17 cellular contexts compared by ENCODE assay signal in the genomic region with DNA sequence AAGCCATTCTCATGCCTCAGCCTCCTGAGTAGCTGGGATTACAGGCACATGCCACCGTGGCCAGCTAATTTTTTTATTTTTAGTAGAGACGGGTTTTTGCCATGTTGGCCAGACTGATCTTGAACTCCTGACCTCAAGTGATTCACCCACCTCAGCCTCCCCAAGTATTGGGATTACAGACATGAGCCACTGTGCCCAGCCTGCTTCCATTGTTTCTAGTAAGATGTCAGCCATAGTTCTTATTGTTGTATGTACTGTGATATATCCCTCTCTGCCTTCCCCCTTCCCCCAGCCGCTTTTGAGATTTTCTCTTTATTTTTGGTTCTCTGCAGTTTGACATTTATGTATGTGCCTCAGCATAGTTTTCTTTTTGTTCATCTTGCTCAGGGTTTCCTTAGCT.
DNase-seq lines count a peak whose midpoint lies in the region; ATAC-seq lines count a peak whose summit lies in the region.
"Had no signal": no experiment of that assay in that cellular context is flagged by ENCODE, and none has a peak within 500 bp of the region (broad histone marks: within the 10 kb centered on the region; RNA-seq: fewer than 3 reads in every experiment).

No MANE protein-coding gene starts in this region.

- no peak overlapping the region for H3K27ac Mint-ChIP-seq in stimulated activated memory B cell treated with anti-CD40 and anti-IgM and Interleukin-4, amounts not matched to agents 10 μg/mL and 1 μg/mL and 100 μg/mL, for 72 hours

- H3K4me1 Mint-ChIP-seq in stimulated activated memory B cell treated with anti-CD40 and anti-IgM and Interleukin-4, amounts not matched to agents 10 μg/mL and 1 μg/mL and 100 μg/mL, for 72 hours: no peaks in the 10 kb centered on the region

- H3K27me3 Mint-ChIP-seq in stimulated activated memory B cell treated with anti-CD40 and anti-IgM and Interleukin-4, amounts not matched to agents 10 μg/mL and 1 μg/mL and 100 μg/mL, for 72 hours: peaks cover 23% of the 10 kb centered on the region

- no peak overlapping the region for H4K12ac ChIP-seq in trophoblast cell (ENCODE audit: low read depth, low read length)

- no peaks in the 10 kb centered on the region for H3K79me1 ChIP-seq in trophoblast cell (ENCODE audit: low read length)

- peaks cover 8% of the 10 kb centered on the region for H3K9me3 Mint-ChIP-seq in stimulated activated memory B cell treated with anti-CD40 and anti-IgM and Interleukin-4, amounts not matched to agents 10 μg/mL and 1 μg/mL and 100 μg/mL, for 72 hours

- H3K4me3 ChIP-seq in GM23248 (no peak overlapping the region), trophoblast cell (ENCODE audit: low read depth, low read length) (no peak overlapping the region)
- H3K4me3 ChIP-seq: SK-N-MC had no signal

- no peaks in the 10 kb centered on the region for H4K20me1 ChIP-seq in GM23248 (ENCODE audit: insufficient read depth)

- H3K36me3 Mint-ChIP-seq in stimulated activated memory B cell treated with anti-CD40 and anti-IgM and Interleukin-4, amounts not matched to agents 10 μg/mL and 1 μg/mL and 100 μg/mL, for 72 hours: peaks cover 7% of the 10 kb centered on the region

- H3K14ac ChIP-seq in trophoblast cell (ENCODE audit: low read length): no peak overlapping the region

- no peak overlapping the region for H2BK5ac ChIP-seq in trophoblast cell (ENCODE audit: low read depth, low read length, poor library complexity)

- peaks cover 12% of the 10 kb centered on the region; the same call in 1 of the 2 replicates for H3F3A ChIP-seq in GM23248 (ENCODE audit: insufficient read depth)

- H3K4ac ChIP-seq in trophoblast cell (ENCODE audit: low read depth, low read length): no peak overlapping the region

- no peak overlapping the region for H3K4me3 Mint-ChIP-seq in stimulated activated memory B cell treated with anti-CD40 and anti-IgM and Interleukin-4, amounts not matched to agents 10 μg/mL and 1 μg/mL and 100 μg/mL, for 72 hours

- no peak overlapping the region for H2BK12ac ChIP-seq in trophoblast cell (ENCODE audit: low read length)

- H3K36me3 ChIP-seq in GM23248 (ENCODE audit: low read depth) (no peaks in the 10 kb centered on the region), trophoblast cell (ENCODE audit: control insufficient read depth in 1 of 2, insufficient read depth in 2 of 2, low read length in 2 of 2) (no peaks in the 10 kb centered on the region)

- no peak overlapping the region for H4K8ac ChIP-seq in trophoblast cell (ENCODE audit: low read depth, low read length)

- WGBS in GM23248 (ENCODE audit: low coverage in 1 of 2, low lambda C conversion rate in 2 of 2, missing lambda C conversion rate in 2 of 2), 2 experiments: 69 to 81% methylated on average over 3 of the region's 3 CpGs
- WGBS in trophoblast cell (ENCODE audit: extremely low coverage, insufficient coverage, insufficient read length): no CpG with 5 or more reads among the region's 3 CpGs

- H2AFZ ChIP-seq in GM23248: no peak overlapping the region
- H2AFZ ChIP-seq in trophoblast cell (ENCODE audit: insufficient read depth, low read length, poor library complexity): no peak overlapping the region

- no peak overlapping the region for H3K4me2 ChIP-seq in GM23248 (ENCODE audit: unreplicated experiment)
- no peak overlapping the region for H3K4me2 ChIP-seq in trophoblast cell (ENCODE audit: low read length)

- no peak overlapping the region for H3K9ac ChIP-seq in GM23248
- no peak overlapping the region for H3K9ac ChIP-seq in trophoblast cell (ENCODE audit: low read length)

- ATAC-seq in stimulated activated memory B cell treated with anti-CD40 and anti-IgM and Interleukin-4, amounts not matched to agents 10 μg/mL and 1 μg/mL and 100 μg/mL, for 72 hours: no peak
- ATAC-seq: PC-3 had no signal

- H3K23ac ChIP-seq in trophoblast cell (ENCODE audit: low read length): no peak overlapping the region

- H2BK120ac ChIP-seq in trophoblast cell (ENCODE audit: insufficient read depth, low read length, poor library complexity): no peak overlapping the region

- no peak overlapping the region for H2AK5ac ChIP-seq in trophoblast cell (ENCODE audit: low read length)

- no peaks in the 10 kb centered on the region for H3K79me2 ChIP-seq in GM23248 (ENCODE audit: insufficient read depth)
- H3K79me2 ChIP-seq in trophoblast cell (ENCODE audit: control insufficient read depth, insufficient read depth, low read length, poor library complexity): no peaks in the 10 kb centered on the region

- H4K91ac ChIP-seq in trophoblast cell (ENCODE audit: low read depth, low read length): no peak overlapping the region

- in situ Hi-C loops in GM23248 (cut with MboI) (no loop called here), SK-MEL-5 (cut with HindIII; ENCODE audit: low pct_unique_long_range_greater_than_20kb, low sequenced_read_pairs) (no loop called here)

- H3K9me3 ChIP-seq in GM23248 (ENCODE audit: low read depth) (no peaks in the 10 kb centered on the region), trophoblast cell (ENCODE audit: insufficient read depth, low read depth, low read length) (no peaks in the 10 kb centered on the region)

- H3K9me2 ChIP-seq in GM23248 (ENCODE audit: insufficient read depth): no peaks in the 10 kb centered on the region

- peak; percentile 35 for DNase-seq in A172 (ENCODE audit: low spot score)
- DNase-seq in GM23248: peak; percentile 27
- DNase-seq in SK-MEL-5 (ENCODE audit: low read depth, low spot score): peak; percentile 55
- DNase-seq in kidney tubule cell (ENCODE audit: low spot score): peak; percentile 14
- DNase-seq in NOMO-1 (lab: John Stamatoyannopoulos, UW; ENCODE audit: unreplicated experiment in 2 of 2): no peak
- DNase-seq in activated effector memory CD4-positive, alpha-beta T cell treated with anti-CD3 and anti-CD28 coated beads, Interleukin-2, amount 50 U/mL, for 16 hours: no peak
- DNase-seq in trophoblast cell: no peak
- DNase-seq: C1 segment of cervical spinal cord; H7; Karpas-422; NCI-H1417; NCI-H187 treated with DMSO at 0.1 percent for 48 hours; NCI-H69; NK-92 treated with Interleukin-12 subunit alpha and Interleukin-12 subunit beta, amount 100 ng/mL, for 24 hours; PC-3 had no signal

- H3K4me1 ChIP-seq in GM23248 (ENCODE audit: insufficient read depth) (peaks cover 14% of the 10 kb centered on the region), trophoblast cell (ENCODE audit: control insufficient read depth in 1 of 2, insufficient read depth in 2 of 2, low read length in 2 of 2) (no peaks in the 10 kb centered on the region)

- no peak overlapping the region for H3K27ac ChIP-seq in GM23248
- no peak overlapping the region for H3K27ac ChIP-seq in trophoblast cell (ENCODE audit: low read depth, low read length)
- H3K27ac ChIP-seq: SK-N-MC had no signal

- H3K27me3 ChIP-seq in GM23248 (replicated peaks; ENCODE audit: insufficient read depth) (no peaks in the 10 kb centered on the region), trophoblast cell (ENCODE audit: insufficient read depth, low read length) (no peaks in the 10 kb centered on the region)

- H3K18ac ChIP-seq in trophoblast cell (ENCODE audit: low read length): no peak overlapping the region

Comparison
In these comparisons a context has a peak if more than half of its experiments do, and no peak if none do; other contexts are left out.
1. DNase-seq: peak in A172 (single experiment), GM23248 (single experiment), SK-MEL-5 (single experiment) and kidney tubule cell (single experiment); none in NOMO-1 (0 of 2), activated effector memory CD4-positive, alpha-beta T cell treated with anti-CD3 and anti-CD28 coated beads, Interleukin-2, amount 50 U/mL, for 16 hours (single experiment) and trophoblast cell (0 of 2).